In genomic region chr1:80218112-80218511, GRCh38 we compare ENCODE assay signal across 8 cellular contexts.
DNase-seq lines count a peak whose midpoint lies in the region; ATAC-seq, FAIRE-seq and TF ChIP-seq lines count a peak whose summit lies in the region.

No MANE protein-coding gene starts in this region.

- H3K4me1 ChIP-seq in A549 (no peaks in the 10 kb centered on the region), sigmoid colon (no peaks in the 10 kb centered on the region)

- TF ChIP-seq CTCF in A549 (IDR thresholded peaks at IDR 0.05), result peak; percentile 47; the same call in 2 of the 3 replicates
- peak; percentile 74 for TF ChIP-seq CTCF in nephron progenitor cell (IDR thresholded peaks at IDR 0.05)
- peak in 1 of 4 experiments; percentile 34 for TF ChIP-seq CTCF in sigmoid colon (IDR thresholded peaks at IDR 0.05)

- no peak overlapping the region for H3K27ac ChIP-seq in A549
- H3K27ac ChIP-seq in sigmoid colon, result no peak overlapping the region

- 0% methylated on average over 2 of the region's 2 CpGs for WGBS in A549 (ENCODE audit: missing lambda C conversion rate)
- WGBS in sigmoid colon, 2 donors, result 29 to 58% methylated on average over 2 of the region's 2 CpGs

- intact Hi-C loops in sigmoid colon (cut with DNase I), result no loop called here

- peak; percentile 35 to 42; a peak in 3 of 5 replicates for TF ChIP-seq RAD21 in A549 (conservative IDR thresholded peaks at IDR 0.05 in 1 of 2, IDR thresholded peaks at IDR 0.05 in 1 of 2)

- H3K9me3 Mint-ChIP-seq in nephron progenitor cell, result no peaks in the 10 kb centered on the region

- TF ChIP-seq EP300 in A549 (IDR thresholded peaks at IDR 0.05), result no peak
- no peak for TF ChIP-seq EP300 in sigmoid colon (IDR thresholded peaks at IDR 0.05)

- no peak for FAIRE-seq in A549 (lab: Jason Lieb, UNC)

- DNase-seq in A549 (ENCODE audit: low read depth in 1 of 2, low spot score in 1 of 2) (peak in 1 of 2 experiments; percentile 45), NCI-H526 (lab: John Stamatoyannopoulos, UW) (peak; percentile 31 to 67), dermis blood vessel endothelial cell (peak; percentile 65), nephron progenitor cell (peak; percentile 13), sigmoid colon (no peak)
- DNase-seq in activated T-cell treated with anti-CD3 and anti-CD28 coated beads, Interleukin-2, amount 50 U/mL, for 48 hours, result no peak

- TF ChIP-seq POLR2A in A549 (IDR thresholded peaks at IDR 0.05; ENCODE audit: low read length), result no peak
- no peak for TF ChIP-seq POLR2A in sigmoid colon (IDR thresholded peaks at IDR 0.05)

- POLR2A ChIA-PET in A549 (lab: Yijun Ruan, JAX), result no interaction called here

- no peaks in the 10 kb centered on the region for H3K4me1 Mint-ChIP-seq in nephron progenitor cell

- peak; percentile 73 to 86; a peak in 5 of 6 replicates for ATAC-seq in A549
- peak; percentile 71 for ATAC-seq in GM18508 (IDR thresholded peaks at IDR 0.05; ENCODE audit: insufficient read depth, unreplicated experiment)
- peak; percentile 58 for ATAC-seq in HG03039 (IDR thresholded peaks at IDR 0.05; ENCODE audit: unreplicated experiment)

- no peaks in the 10 kb centered on the region for H3K27me3 Mint-ChIP-seq in nephron progenitor cell (ENCODE audit: low read depth, poor library complexity)

- no peaks in the 10 kb centered on the region for H3K36me3 Mint-ChIP-seq in nephron progenitor cell (ENCODE audit: low read depth)

- H3K9me3 ChIP-seq in A549 (no peaks in the 10 kb centered on the region), sigmoid colon (no peaks in the 10 kb centered on the region)

- no peak overlapping the region for H3K4me3 Mint-ChIP-seq in nephron progenitor cell

- H3K27me3 ChIP-seq in sigmoid colon, result no peaks in the 10 kb centered on the region

- CTCF ChIA-PET in A549 (lab: Yijun Ruan, JAX), result no interaction called here

- no peaks in the 10 kb centered on the region for H3K36me3 ChIP-seq in sigmoid colon

- no peak overlapping the region for H3K27ac Mint-ChIP-seq in nephron progenitor cell

- H3K4me2 ChIP-seq in A549, result no peak overlapping the region

- H3K4me3 ChIP-seq in A549 (no peak overlapping the region), sigmoid colon (no peak overlapping the region)

TF ChIP-seq in A549, 52 proteins besides CTCF, POLR2A, EP300 and RAD21:
- no peak for TF ChIP-seq NFE2L2 (conservative IDR thresholded peaks at IDR 0.05; ENCODE audit: low read length)
- TF ChIP-seq SMC3 (IDR thresholded peaks at IDR 0.05), result peak; percentile 38; the same call in 2 of the 3 replicates

Comparison
In these comparisons a context has a peak if more than half of its experiments do, and no peak if none do; other contexts are left out.
1. DNase-seq: peak in NCI-H526 (2 of 2), dermis blood vessel endothelial cell (single experiment) and nephron progenitor cell (single experiment); none in activated T-cell treated with anti-CD3 and anti-CD28 coated beads, Interleukin-2, amount 50 U/mL, for 48 hours (0 of 2) and sigmoid colon (single experiment).
2. Peak in every context shown above with its lines, with median percentiles within 50 percentile points of each other: ATAC-seq.